1 cellular context compared by ENCODE assay signal in genomic region chr22:50581950-50582561, GRCh38.
TF ChIP-seq lines count a peak whose summit lies in the region.

No MANE protein-coding gene starts in this region.

TF ChIP-seq in HepG2, 621 proteins besides CTCF, POLR2A, EP300 and RAD21 (continued from another document):
- TF ChIP-seq, protein P1, sequence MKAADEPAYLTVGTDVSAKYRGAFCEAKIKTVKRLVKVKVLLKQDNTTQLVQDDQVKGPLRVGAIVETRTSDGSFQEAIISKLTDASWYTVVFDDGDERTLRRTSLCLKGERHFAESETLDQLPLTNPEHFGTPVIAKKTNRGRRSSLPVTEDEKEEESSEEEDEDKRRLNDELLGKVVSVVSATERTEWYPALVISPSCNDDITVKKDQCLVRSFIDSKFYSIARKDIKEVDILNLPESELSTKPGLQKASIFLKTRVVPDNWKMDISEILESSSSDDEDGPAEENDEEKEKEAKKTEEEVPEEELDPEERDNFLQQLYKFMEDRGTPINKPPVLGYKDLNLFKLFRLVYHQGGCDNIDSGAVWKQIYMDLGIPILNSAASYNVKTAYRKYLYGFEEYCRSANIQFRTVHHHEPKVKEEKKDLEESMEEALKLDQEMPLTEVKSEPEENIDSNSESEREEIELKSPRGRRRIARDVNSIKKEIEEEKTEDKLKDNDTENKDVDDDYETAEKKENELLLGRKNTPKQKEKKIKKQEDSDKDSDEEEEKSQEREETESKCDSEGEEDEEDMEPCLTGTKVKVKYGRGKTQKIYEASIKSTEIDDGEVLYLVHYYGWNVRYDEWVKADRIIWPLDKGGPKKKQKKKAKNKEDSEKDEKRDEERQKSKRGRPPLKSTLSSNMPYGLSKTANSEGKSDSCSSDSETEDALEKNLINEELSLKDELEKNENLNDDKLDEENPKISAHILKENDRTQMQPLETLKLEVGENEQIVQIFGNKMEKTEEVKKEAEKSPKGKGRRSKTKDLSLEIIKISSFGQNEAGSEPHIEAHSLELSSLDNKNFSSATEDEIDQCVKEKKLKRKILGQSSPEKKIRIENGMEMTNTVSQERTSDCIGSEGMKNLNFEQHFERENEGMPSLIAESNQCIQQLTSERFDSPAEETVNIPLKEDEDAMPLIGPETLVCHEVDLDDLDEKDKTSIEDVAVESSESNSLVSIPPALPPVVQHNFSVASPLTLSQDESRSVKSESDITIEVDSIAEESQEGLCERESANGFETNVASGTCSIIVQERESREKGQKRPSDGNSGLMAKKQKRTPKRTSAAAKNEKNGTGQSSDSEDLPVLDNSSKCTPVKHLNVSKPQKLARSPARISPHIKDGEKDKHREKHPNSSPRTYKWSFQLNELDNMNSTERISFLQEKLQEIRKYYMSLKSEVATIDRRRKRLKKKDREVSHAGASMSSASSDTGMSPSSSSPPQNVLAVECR (CRISPR knock-in tag; IDR thresholded peaks at IDR 0.05; ENCODE audit: borderline replicate concordance) = no peak
- TF ChIP-seq, protein P2, sequence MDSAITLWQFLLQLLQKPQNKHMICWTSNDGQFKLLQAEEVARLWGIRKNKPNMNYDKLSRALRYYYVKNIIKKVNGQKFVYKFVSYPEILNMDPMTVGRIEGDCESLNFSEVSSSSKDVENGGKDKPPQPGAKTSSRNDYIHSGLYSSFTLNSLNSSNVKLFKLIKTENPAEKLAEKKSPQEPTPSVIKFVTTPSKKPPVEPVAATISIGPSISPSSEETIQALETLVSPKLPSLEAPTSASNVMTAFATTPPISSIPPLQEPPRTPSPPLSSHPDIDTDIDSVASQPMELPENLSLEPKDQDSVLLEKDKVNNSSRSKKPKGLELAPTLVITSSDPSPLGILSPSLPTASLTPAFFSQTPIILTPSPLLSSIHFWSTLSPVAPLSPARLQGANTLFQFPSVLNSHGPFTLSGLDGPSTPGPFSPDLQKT (CRISPR knock-in tag; IDR thresholded peaks at IDR 0.05; ENCODE audit: borderline replicate concordance) = no peak
- peak; percentile 40; the same call in 1 of the 2 replicates for TF ChIP-seq IRX3 (CRISPR knock-in tag; IDR thresholded peaks at IDR 0.05; ENCODE audit: borderline replicate concordance, low read depth)
- no peak for TF ChIP-seq GABPB1 (CRISPR knock-in tag; IDR thresholded peaks at IDR 0.05)
- TF ChIP-seq HOXA5 (CRISPR knock-in tag; IDR thresholded peaks at IDR 0.05) = no peak
- TF ChIP-seq ZC3H13 (CRISPR knock-in tag; IDR thresholded peaks at IDR 0.05) = no peak
- peak; percentile 4; the same call in 1 of the 2 replicates for TF ChIP-seq ZFX (CRISPR knock-in tag; IDR thresholded peaks at IDR 0.05; ENCODE audit: low read depth)
- TF ChIP-seq WIZ (CRISPR knock-in tag; IDR thresholded peaks at IDR 0.05) = no peak
- no peak for TF ChIP-seq CHD2 (IDR thresholded peaks at IDR 0.05; ENCODE audit: low read depth, low read length)
- peak; percentile 13; the same call in 1 of the 2 replicates for TF ChIP-seq ZNF83 (CRISPR knock-in tag; IDR thresholded peaks at IDR 0.05; ENCODE audit: borderline replicate concordance)
